1 cellular context compared by ENCODE assay signal in the genomic region with DNA sequence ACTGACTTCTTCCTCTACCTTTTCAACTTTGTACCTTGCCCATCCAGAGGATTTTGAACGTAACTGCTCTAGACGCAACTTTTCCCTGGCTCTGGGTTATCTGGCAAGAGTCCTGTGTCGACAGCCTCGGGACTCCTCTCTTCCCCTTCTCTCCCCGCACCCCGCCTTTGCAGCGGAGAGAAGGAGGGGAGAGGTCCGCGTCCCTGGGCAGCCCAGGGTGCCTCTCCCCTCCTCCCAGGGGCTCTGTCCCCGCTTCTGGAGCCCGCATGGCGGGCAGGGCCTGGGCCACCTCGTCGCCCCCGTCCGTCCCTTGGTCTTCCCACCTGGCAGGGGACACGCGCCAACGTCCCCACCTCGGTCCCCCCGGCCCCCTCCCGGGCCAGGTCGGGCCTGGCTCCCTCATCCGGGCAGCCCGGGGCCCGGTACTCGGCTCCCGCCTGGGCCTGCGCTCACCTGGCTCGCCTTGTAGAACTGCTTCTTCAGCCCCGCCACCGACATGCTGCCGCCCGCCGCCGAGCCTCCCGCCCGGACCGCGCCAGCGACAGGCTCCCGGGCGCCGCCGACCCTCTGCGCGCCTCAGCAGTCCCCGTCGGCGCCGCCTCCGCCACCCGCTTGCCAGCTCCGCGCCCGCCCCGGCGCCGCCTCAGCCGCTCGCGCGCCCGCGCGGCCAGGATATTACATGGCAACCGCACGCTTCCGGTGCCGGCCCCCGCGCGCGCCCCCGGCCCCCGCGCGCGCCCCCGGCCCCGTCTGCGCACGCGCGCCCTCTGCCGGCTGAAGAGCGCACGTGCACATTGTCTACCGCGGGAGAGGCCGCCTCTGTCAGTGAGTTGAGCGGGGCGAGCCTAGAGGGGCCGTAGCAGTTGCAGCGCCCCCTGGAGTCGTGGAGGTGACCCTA.
TF ChIP-seq lines count a peak whose summit lies in the region.

A gene with protein sequence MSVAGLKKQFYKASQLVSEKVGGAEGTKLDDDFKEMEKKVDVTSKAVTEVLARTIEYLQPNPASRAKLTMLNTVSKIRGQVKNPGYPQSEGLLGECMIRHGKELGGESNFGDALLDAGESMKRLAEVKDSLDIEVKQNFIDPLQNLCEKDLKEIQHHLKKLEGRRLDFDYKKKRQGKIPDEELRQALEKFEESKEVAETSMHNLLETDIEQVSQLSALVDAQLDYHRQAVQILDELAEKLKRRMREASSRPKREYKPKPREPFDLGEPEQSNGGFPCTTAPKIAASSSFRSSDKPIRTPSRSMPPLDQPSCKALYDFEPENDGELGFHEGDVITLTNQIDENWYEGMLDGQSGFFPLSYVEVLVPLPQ (minus strand): TSS at position 677 of the 898 bp plus-strand sequence. CDS start 179 bp downstream, at position 498.

TF ChIP-seq in HEK293, 187 proteins besides CTCF, POLR2A, EP300 and RAD21 (continued from another document and continues in another):
- TF ChIP-seq ZNF335 (tag by site-specific recombination; conservative IDR thresholded peaks at IDR 0.05): peak; percentile 72
- TF ChIP-seq REPIN1 (tag by site-specific recombination; IDR thresholded peaks at IDR 0.05; ENCODE audit: low read depth): 0 out of 2 replicates have a peak, but pooled peaks have one; percentile 33
- TF ChIP-seq, protein P1, sequence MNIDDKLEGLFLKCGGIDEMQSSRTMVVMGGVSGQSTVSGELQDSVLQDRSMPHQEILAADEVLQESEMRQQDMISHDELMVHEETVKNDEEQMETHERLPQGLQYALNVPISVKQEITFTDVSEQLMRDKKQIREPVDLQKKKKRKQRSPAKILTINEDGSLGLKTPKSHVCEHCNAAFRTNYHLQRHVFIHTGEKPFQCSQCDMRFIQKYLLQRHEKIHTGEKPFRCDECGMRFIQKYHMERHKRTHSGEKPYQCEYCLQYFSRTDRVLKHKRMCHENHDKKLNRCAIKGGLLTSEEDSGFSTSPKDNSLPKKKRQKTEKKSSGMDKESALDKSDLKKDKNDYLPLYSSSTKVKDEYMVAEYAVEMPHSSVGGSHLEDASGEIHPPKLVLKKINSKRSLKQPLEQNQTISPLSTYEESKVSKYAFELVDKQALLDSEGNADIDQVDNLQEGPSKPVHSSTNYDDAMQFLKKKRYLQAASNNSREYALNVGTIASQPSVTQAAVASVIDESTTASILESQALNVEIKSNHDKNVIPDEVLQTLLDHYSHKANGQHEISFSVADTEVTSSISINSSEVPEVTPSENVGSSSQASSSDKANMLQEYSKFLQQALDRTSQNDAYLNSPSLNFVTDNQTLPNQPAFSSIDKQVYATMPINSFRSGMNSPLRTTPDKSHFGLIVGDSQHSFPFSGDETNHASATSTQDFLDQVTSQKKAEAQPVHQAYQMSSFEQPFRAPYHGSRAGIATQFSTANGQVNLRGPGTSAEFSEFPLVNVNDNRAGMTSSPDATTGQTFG (tag by site-specific recombination; IDR thresholded peaks at IDR 0.05; ENCODE audit: borderline replicate concordance): 0 out of 2 replicates have a peak, but pooled peaks have one; percentile 81
- TF ChIP-seq ZNF658 (tag by site-specific recombination; IDR thresholded peaks at IDR 0.05): no peak
- no peak for TF ChIP-seq ZNF292 (tag by site-specific recombination; IDR thresholded peaks at IDR 0.05; ENCODE audit: borderline replicate concordance, low read depth)
- TF ChIP-seq ZBTB21 (tag by site-specific recombination; IDR thresholded peaks at IDR 0.05): no peak; the same call in 1 of the 2 replicates
- TF ChIP-seq, protein P2, sequence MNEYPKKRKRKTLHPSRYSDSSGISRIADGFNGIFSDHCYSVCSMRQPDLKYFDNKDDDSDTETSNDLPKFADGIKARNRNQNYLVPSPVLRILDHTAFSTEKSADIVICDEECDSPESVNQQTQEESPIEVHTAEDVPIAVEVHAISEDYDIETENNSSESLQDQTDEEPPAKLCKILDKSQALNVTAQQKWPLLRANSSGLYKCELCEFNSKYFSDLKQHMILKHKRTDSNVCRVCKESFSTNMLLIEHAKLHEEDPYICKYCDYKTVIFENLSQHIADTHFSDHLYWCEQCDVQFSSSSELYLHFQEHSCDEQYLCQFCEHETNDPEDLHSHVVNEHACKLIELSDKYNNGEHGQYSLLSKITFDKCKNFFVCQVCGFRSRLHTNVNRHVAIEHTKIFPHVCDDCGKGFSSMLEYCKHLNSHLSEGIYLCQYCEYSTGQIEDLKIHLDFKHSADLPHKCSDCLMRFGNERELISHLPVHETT (tag by site-specific recombination; IDR thresholded peaks at IDR 0.05): peak; percentile 96
- TF ChIP-seq FEZF1 (tag by site-specific recombination; IDR thresholded peaks at IDR 0.05): no peak
- peak; percentile 88 for TF ChIP-seq KLF8 (tag by site-specific recombination; IDR thresholded peaks at IDR 0.05)
- TF ChIP-seq YY1 (tag by site-specific recombination; IDR thresholded peaks at IDR 0.05): peak; percentile 47; the same call in 1 of the 2 replicates
- TF ChIP-seq, protein P3, sequence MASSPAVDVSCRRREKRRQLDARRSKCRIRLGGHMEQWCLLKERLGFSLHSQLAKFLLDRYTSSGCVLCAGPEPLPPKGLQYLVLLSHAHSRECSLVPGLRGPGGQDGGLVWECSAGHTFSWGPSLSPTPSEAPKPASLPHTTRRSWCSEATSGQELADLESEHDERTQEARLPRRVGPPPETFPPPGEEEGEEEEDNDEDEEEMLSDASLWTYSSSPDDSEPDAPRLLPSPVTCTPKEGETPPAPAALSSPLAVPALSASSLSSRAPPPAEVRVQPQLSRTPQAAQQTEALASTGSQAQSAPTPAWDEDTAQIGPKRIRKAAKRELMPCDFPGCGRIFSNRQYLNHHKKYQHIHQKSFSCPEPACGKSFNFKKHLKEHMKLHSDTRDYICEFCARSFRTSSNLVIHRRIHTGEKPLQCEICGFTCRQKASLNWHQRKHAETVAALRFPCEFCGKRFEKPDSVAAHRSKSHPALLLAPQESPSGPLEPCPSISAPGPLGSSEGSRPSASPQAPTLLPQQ (tag by site-specific recombination; IDR thresholded peaks at IDR 0.05): peak; percentile 82
- TF ChIP-seq ZNF621 (tag by site-specific recombination; IDR thresholded peaks at IDR 0.05): no peak
- peak; percentile 74; the same call in 1 of the 2 replicates for TF ChIP-seq ZXDB (tag by site-specific recombination; IDR thresholded peaks at IDR 0.05)
- TF ChIP-seq, protein P4, sequence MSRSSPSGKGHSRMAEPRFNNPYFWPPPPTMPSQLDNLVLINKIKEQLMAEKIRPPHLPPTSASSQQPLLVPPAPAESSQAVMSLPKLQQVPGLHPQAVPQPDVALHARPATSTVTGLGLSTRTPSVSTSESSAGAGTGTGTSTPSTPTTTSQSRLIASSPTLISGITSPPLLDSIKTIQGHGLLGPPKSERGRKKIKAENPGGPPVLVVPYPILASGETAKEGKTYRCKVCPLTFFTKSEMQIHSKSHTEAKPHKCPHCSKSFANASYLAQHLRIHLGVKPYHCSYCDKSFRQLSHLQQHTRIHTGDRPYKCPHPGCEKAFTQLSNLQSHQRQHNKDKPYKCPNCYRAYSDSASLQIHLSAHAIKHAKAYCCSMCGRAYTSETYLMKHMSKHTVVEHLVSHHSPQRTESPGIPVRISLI (tag by site-specific recombination; IDR thresholded peaks at IDR 0.05): no peak
- TF ChIP-seq, protein P5, sequence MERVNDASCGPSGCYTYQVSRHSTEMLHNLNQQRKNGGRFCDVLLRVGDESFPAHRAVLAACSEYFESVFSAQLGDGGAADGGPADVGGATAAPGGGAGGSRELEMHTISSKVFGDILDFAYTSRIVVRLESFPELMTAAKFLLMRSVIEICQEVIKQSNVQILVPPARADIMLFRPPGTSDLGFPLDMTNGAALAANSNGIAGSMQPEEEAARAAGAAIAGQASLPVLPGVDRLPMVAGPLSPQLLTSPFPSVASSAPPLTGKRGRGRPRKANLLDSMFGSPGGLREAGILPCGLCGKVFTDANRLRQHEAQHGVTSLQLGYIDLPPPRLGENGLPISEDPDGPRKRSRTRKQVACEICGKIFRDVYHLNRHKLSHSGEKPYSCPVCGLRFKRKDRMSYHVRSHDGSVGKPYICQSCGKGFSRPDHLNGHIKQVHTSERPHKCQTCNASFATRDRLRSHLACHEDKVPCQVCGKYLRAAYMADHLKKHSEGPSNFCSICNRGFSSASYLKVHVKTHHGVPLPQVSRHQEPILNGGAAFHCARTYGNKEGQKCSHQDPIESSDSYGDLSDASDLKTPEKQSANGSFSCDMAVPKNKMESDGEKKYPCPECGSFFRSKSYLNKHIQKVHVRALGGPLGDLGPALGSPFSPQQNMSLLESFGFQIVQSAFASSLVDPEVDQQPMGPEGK (tag by site-specific recombination; IDR thresholded peaks at IDR 0.05): peak; percentile 56
- TF ChIP-seq, protein P6, sequence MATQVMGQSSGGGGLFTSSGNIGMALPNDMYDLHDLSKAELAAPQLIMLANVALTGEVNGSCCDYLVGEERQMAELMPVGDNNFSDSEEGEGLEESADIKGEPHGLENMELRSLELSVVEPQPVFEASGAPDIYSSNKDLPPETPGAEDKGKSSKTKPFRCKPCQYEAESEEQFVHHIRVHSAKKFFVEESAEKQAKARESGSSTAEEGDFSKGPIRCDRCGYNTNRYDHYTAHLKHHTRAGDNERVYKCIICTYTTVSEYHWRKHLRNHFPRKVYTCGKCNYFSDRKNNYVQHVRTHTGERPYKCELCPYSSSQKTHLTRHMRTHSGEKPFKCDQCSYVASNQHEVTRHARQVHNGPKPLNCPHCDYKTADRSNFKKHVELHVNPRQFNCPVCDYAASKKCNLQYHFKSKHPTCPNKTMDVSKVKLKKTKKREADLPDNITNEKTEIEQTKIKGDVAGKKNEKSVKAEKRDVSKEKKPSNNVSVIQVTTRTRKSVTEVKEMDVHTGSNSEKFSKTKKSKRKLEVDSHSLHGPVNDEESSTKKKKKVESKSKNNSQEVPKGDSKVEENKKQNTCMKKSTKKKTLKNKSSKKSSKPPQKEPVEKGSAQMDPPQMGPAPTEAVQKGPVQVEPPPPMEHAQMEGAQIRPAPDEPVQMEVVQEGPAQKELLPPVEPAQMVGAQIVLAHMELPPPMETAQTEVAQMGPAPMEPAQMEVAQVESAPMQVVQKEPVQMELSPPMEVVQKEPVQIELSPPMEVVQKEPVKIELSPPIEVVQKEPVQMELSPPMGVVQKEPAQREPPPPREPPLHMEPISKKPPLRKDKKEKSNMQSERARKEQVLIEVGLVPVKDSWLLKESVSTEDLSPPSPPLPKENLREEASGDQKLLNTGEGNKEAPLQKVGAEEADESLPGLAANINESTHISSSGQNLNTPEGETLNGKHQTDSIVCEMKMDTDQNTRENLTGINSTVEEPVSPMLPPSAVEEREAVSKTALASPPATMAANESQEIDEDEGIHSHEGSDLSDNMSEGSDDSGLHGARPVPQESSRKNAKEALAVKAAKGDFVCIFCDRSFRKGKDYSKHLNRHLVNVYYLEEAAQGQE (tag by site-specific recombination; IDR thresholded peaks at IDR 0.05): 0 out of 2 replicates have a peak, but pooled peaks have one; percentile 10
- TF ChIP-seq MZF1 (tag by site-specific recombination; IDR thresholded peaks at IDR 0.05; ENCODE audit: borderline replicate concordance): no peak
- TF ChIP-seq IKZF3 (tag by site-specific recombination; IDR thresholded peaks at IDR 0.05): peak; percentile 71; the same call in 1 of the 2 replicates
- TF ChIP-seq, protein P7, sequence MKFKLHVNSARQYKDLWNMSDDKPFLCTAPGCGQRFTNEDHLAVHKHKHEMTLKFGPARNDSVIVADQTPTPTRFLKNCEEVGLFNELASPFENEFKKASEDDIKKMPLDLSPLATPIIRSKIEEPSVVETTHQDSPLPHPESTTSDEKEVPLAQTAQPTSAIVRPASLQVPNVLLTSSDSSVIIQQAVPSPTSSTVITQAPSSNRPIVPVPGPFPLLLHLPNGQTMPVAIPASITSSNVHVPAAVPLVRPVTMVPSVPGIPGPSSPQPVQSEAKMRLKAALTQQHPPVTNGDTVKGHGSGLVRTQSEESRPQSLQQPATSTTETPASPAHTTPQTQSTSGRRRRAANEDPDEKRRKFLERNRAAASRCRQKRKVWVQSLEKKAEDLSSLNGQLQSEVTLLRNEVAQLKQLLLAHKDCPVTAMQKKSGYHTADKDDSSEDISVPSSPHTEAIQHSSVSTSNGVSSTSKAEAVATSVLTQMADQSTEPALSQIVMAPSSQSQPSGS (tag by site-specific recombination; IDR thresholded peaks at IDR 0.05; ENCODE audit: low read depth): no peak
- TF ChIP-seq ZNF302 (tag by site-specific recombination; IDR thresholded peaks at IDR 0.05; ENCODE audit: low read depth): no peak
- TF ChIP-seq, protein P8, sequence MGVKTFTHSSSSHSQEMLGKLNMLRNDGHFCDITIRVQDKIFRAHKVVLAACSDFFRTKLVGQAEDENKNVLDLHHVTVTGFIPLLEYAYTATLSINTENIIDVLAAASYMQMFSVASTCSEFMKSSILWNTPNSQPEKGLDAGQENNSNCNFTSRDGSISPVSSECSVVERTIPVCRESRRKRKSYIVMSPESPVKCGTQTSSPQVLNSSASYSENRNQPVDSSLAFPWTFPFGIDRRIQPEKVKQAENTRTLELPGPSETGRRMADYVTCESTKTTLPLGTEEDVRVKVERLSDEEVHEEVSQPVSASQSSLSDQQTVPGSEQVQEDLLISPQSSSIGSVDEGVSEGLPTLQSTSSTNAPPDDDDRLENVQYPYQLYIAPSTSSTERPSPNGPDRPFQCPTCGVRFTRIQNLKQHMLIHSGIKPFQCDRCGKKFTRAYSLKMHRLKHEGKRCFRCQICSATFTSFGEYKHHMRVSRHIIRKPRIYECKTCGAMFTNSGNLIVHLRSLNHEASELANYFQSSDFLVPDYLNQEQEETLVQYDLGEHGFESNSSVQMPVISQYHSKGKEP (tag by site-specific recombination; IDR thresholded peaks at IDR 0.05): peak; percentile 78
- peak; percentile 84 for TF ChIP-seq SP7 (tag by site-specific recombination; IDR thresholded peaks at IDR 0.05)
- no peak for TF ChIP-seq ZNF433 (tag by site-specific recombination; IDR thresholded peaks at IDR 0.05; ENCODE audit: low read depth)
- peak; percentile 86 for TF ChIP-seq ZSCAN30 (tag by site-specific recombination; IDR thresholded peaks at IDR 0.05)
- TF ChIP-seq, protein P9, sequence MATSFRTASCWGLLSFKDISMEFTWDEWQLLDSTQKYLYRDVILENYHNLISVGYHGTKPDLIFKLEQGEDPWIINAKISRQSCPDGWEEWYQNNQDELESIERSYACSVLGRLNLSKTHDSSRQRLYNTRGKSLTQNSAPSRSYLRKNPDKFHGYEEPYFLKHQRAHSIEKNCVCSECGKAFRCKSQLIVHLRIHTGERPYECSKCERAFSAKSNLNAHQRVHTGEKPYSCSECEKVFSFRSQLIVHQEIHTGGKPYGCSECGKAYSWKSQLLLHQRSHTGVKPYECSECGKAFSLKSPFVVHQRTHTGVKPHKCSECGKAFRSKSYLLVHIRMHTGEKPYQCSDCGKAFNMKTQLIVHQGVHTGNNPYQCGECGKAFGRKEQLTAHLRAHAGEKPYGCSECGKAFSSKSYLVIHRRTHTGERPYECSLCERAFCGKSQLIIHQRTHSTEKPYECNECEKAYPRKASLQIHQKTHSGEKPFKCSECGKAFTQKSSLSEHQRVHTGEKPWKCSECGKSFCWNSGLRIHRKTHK (tag by site-specific recombination; IDR thresholded peaks at IDR 0.05): no peak
- no peak for TF ChIP-seq ZNF214 (tag by site-specific recombination; IDR thresholded peaks at IDR 0.05; ENCODE audit: borderline replicate concordance)
- TF ChIP-seq ZNF660 (tag by site-specific recombination; IDR thresholded peaks at IDR 0.05): peak; percentile 98
- TF ChIP-seq SP2 (tag by site-specific recombination; IDR thresholded peaks at IDR 0.05): peak; percentile 40
- TF ChIP-seq BCL11A (tag by site-specific recombination; IDR thresholded peaks at IDR 0.05; ENCODE audit: low read depth): no peak
- 0 out of 2 replicates have a peak, but pooled peaks have one; percentile 14 for TF ChIP-seq ZIC2 (tag by site-specific recombination; IDR thresholded peaks at IDR 0.05)
